ENCODE assay signal across 8 cellular contexts in genomic region chr19:55385749-55386514, GRCh38. TPM values are rescaled to one million over a fixed set of nuclear protein-coding genes. Genes with fewer than 3 reads are reported as not detected.
DNase-seq lines count a peak whose midpoint lies in the region; ATAC-seq, FAIRE-seq and TF ChIP-seq lines count a peak whose summit lies in the region.

RPL28 (plus strand) TSS chr19:55385932; CDS start chr19:55386358, 426 bp downstream.

- under 1% methylated on average over 65 of the region's 65 CpGs for WGBS in right cardiac atrium

- H3K4me3 ChIP-seq in right cardiac atrium (ENCODE audit: low read length), result peak within 1 kb of the TSS; percentile 94
- peak within 1 kb of the TSS; percentile 70 to 76 for H3K4me3 ChIP-seq in vagina

- H3K4me1 ChIP-seq in right cardiac atrium (ENCODE audit: control insufficient read depth, insufficient read depth, low read length) (peaks cover 12% of the 10 kb centered on the region), vagina (peaks cover 63% of the 10 kb centered on the region)

- ATAC-seq in HG02798 (IDR thresholded peaks at IDR 0.05; ENCODE audit: poor library complexity, unreplicated experiment), result peak; percentile 77
- peak; percentile 92 to 93 for ATAC-seq in right cardiac atrium

- no peaks in the 10 kb centered on the region for H3K27me3 ChIP-seq in right cardiac atrium (ENCODE audit: control insufficient read depth, insufficient read depth)
- H3K27me3 ChIP-seq in vagina, result no peaks in the 10 kb centered on the region

- intact Hi-C loops in T-helper 2 cell treated with Interferon-gamma antibody and Interleukin-4, amounts not matched to agents 100 ng/mL and 5 ng/mL, for 36 hours (cut with micrococcal nuclease), result loop anchor here (1.0 to 10.0 kb wide), 9 partner anchors 21 to 269 kb away; partner anchors contain the start of genes C19orf85, FIZ1, ISOC2 and KMT5C
- intact Hi-C loops in right cardiac atrium (cut with DNase I), result loop anchor here in 1 of 4 donors (5.0 kb wide), 1 partner anchor 84 kb away; no protein-coding TSS in a partner anchor
- intact Hi-C loops in vagina (cut with DNase I), result loop anchor here (2.0 kb wide), 1 partner anchor 45 kb away; no protein-coding TSS in a partner anchor

- H3K36me3 ChIP-seq in vagina, result peaks cover 0 to 31% of the 10 kb centered on the region in 2 donors

- H3K9me3 ChIP-seq in right cardiac atrium (ENCODE audit: control insufficient read depth, low read length) (no peaks in the 10 kb centered on the region), vagina (no peaks in the 10 kb centered on the region)

- TF ChIP-seq CTCF in vagina (IDR thresholded peaks at IDR 0.05), result no peak

- H3K27ac ChIP-seq in right cardiac atrium (ENCODE audit: low read length) (peak within 1 kb of the TSS; percentile 99), vagina (peak within 1 kb of the TSS; percentile 96)

- TF ChIP-seq POLR2A in GM12892 (IDR thresholded peaks at IDR 0.05; ENCODE audit: low read depth, low read length) (peak; percentile 100), vagina (IDR thresholded peaks at IDR 0.05) (peak; percentile 12 to 96)

- DNase-seq in GM12892 (ENCODE audit: insufficient read length) (peak; percentile 92), NCI-H146 treated with DMSO at 0.1 percent for 48 hours (lab: John Stamatoyannopoulos, UW; ENCODE audit: unreplicated experiment) (peak; percentile 97), anterior cingulate cortex (lab: John Stamatoyannopoulos, UW) (peak; percentile 84 to 99 (median 97)), right cardiac atrium (peak; percentile 98 to 99 (median 99)), pulmonary artery endothelial cell (ENCODE audit: low read depth, low spot score) (peak; percentile 90), vagina (ENCODE audit: extremely low spot score in 2 of 2) (peak in 1 of 2 donors; percentile 99)

- FAIRE-seq in GM12892 (lab: Jason Lieb, UNC), result peak; percentile 91

RNA-seq across cellular contexts. Expression of gene RPL28, which starts in this region (rescaled TPM):
- 1,315 TPM for polyA plus RNA-seq in GM12892 (2012; ENCODE audit: missing spikeins)
- total RNA-seq in T-helper 2 cell treated with Interferon-gamma antibody and Interleukin-4, amounts not matched to agents 100 ng/mL and 5 ng/mL, for 36 hours, result 2,481 and 2,547 TPM in 2 replicates
- 1,000 to 10,000 TPM in 1 of 4 donors, 100 to 1,000 TPM in 3; 656 to 1,015 (median 735) TPM for total RNA-seq in right cardiac atrium
- polyA plus RNA-seq in right cardiac atrium, result 806 TPM
- total RNA-seq in pulmonary artery endothelial cell, result 208 and 256 TPM in 2 replicates
- 1,166 TPM for total RNA-seq in vagina
